Comparison of ENCODE assay signal across 22 cellular contexts in the genomic region with DNA sequence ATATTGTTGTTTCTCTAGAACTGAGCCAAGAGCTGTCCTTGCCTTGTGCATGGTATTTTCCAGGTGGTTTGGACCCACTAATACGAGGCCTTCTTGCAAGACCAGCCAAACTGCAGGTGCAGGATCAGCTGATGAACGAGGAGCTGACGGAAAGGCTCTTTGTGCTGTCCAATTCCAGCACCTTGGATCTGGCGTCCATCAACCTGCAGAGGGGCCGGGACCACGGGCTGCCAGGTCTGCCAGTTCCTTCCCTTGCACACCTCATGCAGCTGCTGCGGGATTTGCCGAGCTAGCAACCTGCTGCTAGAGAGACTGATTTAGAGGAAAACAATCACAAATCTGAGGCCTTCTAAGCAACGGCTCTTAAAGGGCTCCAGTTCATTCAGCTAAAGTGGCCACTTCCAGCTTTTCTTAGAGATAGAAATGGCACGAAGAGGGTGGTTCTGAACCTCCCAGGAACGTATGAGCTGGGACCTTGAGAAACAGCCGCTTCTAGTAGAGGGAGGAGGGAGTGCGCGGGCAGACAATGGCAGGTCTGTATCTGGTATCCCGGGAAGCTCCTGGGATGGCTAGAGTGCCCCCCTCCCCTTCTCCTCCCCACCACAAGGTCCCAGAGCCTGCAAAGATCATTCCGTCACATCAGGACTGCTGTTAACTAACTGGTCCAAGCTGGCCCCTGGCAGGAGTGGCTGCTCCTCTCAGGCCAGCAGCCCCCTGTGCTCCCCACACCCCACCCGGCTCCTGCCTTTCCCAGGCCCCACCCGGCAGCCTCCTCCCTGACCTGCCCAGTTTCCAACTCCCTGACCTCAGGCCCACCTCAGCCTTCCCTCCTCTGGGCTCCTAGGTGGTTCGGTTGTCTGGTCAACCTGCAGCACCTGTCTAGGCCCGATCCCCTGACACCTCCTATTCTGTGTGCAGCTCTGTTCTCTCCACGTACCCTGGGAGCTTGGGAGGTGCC.
DNase-seq lines count a peak whose midpoint lies in the region; ATAC-seq and TF ChIP-seq lines count a peak whose summit lies in the region.
"Had no signal": no experiment of that assay in that cellular context is flagged by ENCODE, and none has a peak within 500 bp of the region (broad histone marks: within the 10 kb centered on the region; RNA-seq: fewer than 3 reads in every experiment).

No MANE protein-coding gene starts in this region.

- H3K9me3 Mint-ChIP-seq in chondrocyte (ENCODE audit: low read depth), result peaks cover 6% of the 10 kb centered on the region
- H3K9me3 Mint-ChIP-seq in activated CD4-positive, alpha-beta T cell treated with anti-CD3 and anti-CD28 coated beads for 36 hours (ENCODE audit: low read depth), result no peaks in the 10 kb centered on the region
- H3K9me3 Mint-ChIP-seq: memory B cell; T-helper 1 cell treated with Interleukin-12 subunit alpha and Interleukin-12 subunit beta and Interleukin-4 antibody, amounts not matched to agents 30 μg/mL and 1 μg/mL, for 36 hours had no signal

- H3K4me3 ChIP-seq in right atrium auricular region (no peak overlapping the region), osteoblast (ENCODE audit: insufficient read depth, low read length) (no peak overlapping the region), upper lobe of right lung (no peak overlapping the region)
- H3K4me3 ChIP-seq: colonic mucosa, GM23248, ovary had no signal

- H3K27ac Mint-ChIP-seq in chondrocyte (ENCODE audit: unreplicated experiment), result no peak overlapping the region
- no peak overlapping the region for H3K27ac Mint-ChIP-seq in activated CD4-positive, alpha-beta T cell treated with anti-CD3 and anti-CD28 coated beads for 36 hours
- H3K27ac Mint-ChIP-seq: memory B cell had no signal

- H3K79me2 ChIP-seq in osteoblast (ENCODE audit: insufficient read depth, low read length), result no peaks in the 10 kb centered on the region

- H4K20me1 ChIP-seq in osteoblast (ENCODE audit: insufficient read depth, low read length), result no peaks in the 10 kb centered on the region

- TF ChIP-seq CTCF in right atrium auricular region (IDR thresholded peaks at IDR 0.05) (no peak), chondrocyte (IDR thresholded peaks at IDR 0.05) (no peak), osteoblast (IDR thresholded peaks at IDR 0.05; ENCODE audit: extremely low read depth, low read depth, low read length) (no peak), upper lobe of right lung (IDR thresholded peaks at IDR 0.05) (no peak)

- H3K27ac ChIP-seq in right atrium auricular region, result no peak overlapping the region
- no peak overlapping the region for H3K27ac ChIP-seq in osteoblast (ENCODE audit: low read depth, low read length)
- no peak overlapping the region for H3K27ac ChIP-seq in upper lobe of right lung
- H3K27ac ChIP-seq: brain microvascular endothelial cell, C4-2B, colonic mucosa, GM23248, ovary had no signal

- H3K4me1 ChIP-seq in right atrium auricular region (no peaks in the 10 kb centered on the region), osteoblast (ENCODE audit: insufficient read depth, low read length) (no peaks in the 10 kb centered on the region), upper lobe of right lung (no peaks in the 10 kb centered on the region)
- H3K4me1 ChIP-seq: colonic mucosa had no signal

- DNase-seq in right atrium auricular region (ENCODE audit: low spot score) (peak; percentile 28), Right ventricle myocardium inferior (ENCODE audit: missing footprints) (no peak), chondrocyte (ENCODE audit: low spot score) (peak; percentile 80), osteoblast (ENCODE audit: insufficient read length, low spot score, missing footprints) (peak; percentile 72), upper lobe of right lung (peak; percentile 38)
- no peak for DNase-seq in activated CD4-positive, alpha-beta T cell treated with anti-CD3 and anti-CD28 coated beads for 36 hours
- DNase-seq: activated gamma-delta T cell, brain microvascular endothelial cell, colonic mucosa, EL, GM23248, KG1, NCI-H1694 treated with DMSO at 0.1 percent for 48 hours, NCI-H226, OCI-M1, ovary, SIG-M5 had no signal

- peaks cover 9% of the 10 kb centered on the region for H3K27me3 Mint-ChIP-seq in chondrocyte (ENCODE audit: low read depth)
- H3K27me3 Mint-ChIP-seq in activated CD4-positive, alpha-beta T cell treated with anti-CD3 and anti-CD28 coated beads for 36 hours, result no peaks in the 10 kb centered on the region
- H3K27me3 Mint-ChIP-seq: memory B cell had no signal

- H3K27me3 ChIP-seq in right atrium auricular region (no peaks in the 10 kb centered on the region), osteoblast (ENCODE audit: insufficient read depth, low read length) (no peaks in the 10 kb centered on the region), upper lobe of right lung (no peaks in the 10 kb centered on the region)
- H3K27me3 ChIP-seq: brain microvascular endothelial cell, colonic mucosa, ovary had no signal

- H3K4me3 Mint-ChIP-seq in chondrocyte (ENCODE audit: unreplicated experiment), result no peak overlapping the region
- no peak overlapping the region for H3K4me3 Mint-ChIP-seq in activated CD4-positive, alpha-beta T cell treated with anti-CD3 and anti-CD28 coated beads for 36 hours
- H3K4me3 Mint-ChIP-seq: memory B cell; T-helper 1 cell treated with Interleukin-12 subunit alpha and Interleukin-12 subunit beta and Interleukin-4 antibody, amounts not matched to agents 30 μg/mL and 1 μg/mL, for 36 hours had no signal

- H3K4me2 ChIP-seq in osteoblast (ENCODE audit: insufficient read depth, low read length), result no peak overlapping the region

- ATAC-seq in Right ventricle myocardium inferior (no peak), upper lobe of right lung (peak; percentile 20), HG03520 (IDR thresholded peaks at IDR 0.05; ENCODE audit: unreplicated experiment) (no peak), HG03045 (IDR thresholded peaks at IDR 0.05; ENCODE audit: unreplicated experiment) (no peak)
- ATAC-seq in activated CD4-positive, alpha-beta T cell treated with anti-CD3 and anti-CD28 coated beads for 36 hours, result no peak

- H2AFZ ChIP-seq in osteoblast (ENCODE audit: low read length), result no peak overlapping the region
- H2AFZ ChIP-seq: GM23248 had no signal

- H3K9me3 ChIP-seq in right atrium auricular region (no peaks in the 10 kb centered on the region), osteoblast (ENCODE audit: low read depth, low read length) (no peaks in the 10 kb centered on the region), upper lobe of right lung (no peaks in the 10 kb centered on the region)
- H3K9me3 ChIP-seq: colonic mucosa, ovary had no signal

- H3K4me1 Mint-ChIP-seq in chondrocyte (ENCODE audit: low read depth), result no peaks in the 10 kb centered on the region
- H3K4me1 Mint-ChIP-seq in activated CD4-positive, alpha-beta T cell treated with anti-CD3 and anti-CD28 coated beads for 36 hours, result no peaks in the 10 kb centered on the region
- H3K4me1 Mint-ChIP-seq: memory B cell had no signal

- CTCF ChIA-PET in activated CD4-positive, alpha-beta T cell treated with anti-CD3 and anti-CD28 coated beads for 36 hours (lab: Charles Lee), result interaction anchor here (0.6 kb wide), 2 partner anchors 9 to 608 kb away, joined by 3 read pairs; no protein-coding TSS in a partner anchor

- H3K36me3 ChIP-seq in right atrium auricular region (no peaks in the 10 kb centered on the region), osteoblast (ENCODE audit: insufficient read depth, low read length) (no peaks in the 10 kb centered on the region), upper lobe of right lung (no peaks in the 10 kb centered on the region)
- H3K36me3 ChIP-seq: brain microvascular endothelial cell, colonic mucosa, ovary had no signal

- intact Hi-C loops in Right ventricle myocardium inferior (cut with DNase I), result no loop called here
- intact Hi-C loops in upper lobe of right lung (cut with DNase I), result no loop called here
- intact Hi-C loops in activated CD4-positive, alpha-beta T cell treated with anti-CD3 and anti-CD28 coated beads for 36 hours (cut with DNase I, micrococcal nuclease), result no loop called here

- no peaks in the 10 kb centered on the region for H3K36me3 Mint-ChIP-seq in chondrocyte (ENCODE audit: low read depth)
- H3K36me3 Mint-ChIP-seq in activated CD4-positive, alpha-beta T cell treated with anti-CD3 and anti-CD28 coated beads for 36 hours (ENCODE audit: low read depth), result no peaks in the 10 kb centered on the region
- H3K36me3 Mint-ChIP-seq: memory B cell had no signal

- POLR2A ChIA-PET in activated CD4-positive, alpha-beta T cell treated with anti-CD3 and anti-CD28 coated beads for 36 hours (lab: Charles Lee), result no interaction called here

Comparison
In these comparisons a context has a peak if more than half of its experiments do, and no peak if none do; other contexts are left out.
1. DNase-seq: peak in right atrium auricular region (single experiment), chondrocyte (single experiment), osteoblast (single experiment) and upper lobe of right lung (single experiment); none in Right ventricle myocardium inferior (single experiment) and activated CD4-positive, alpha-beta T cell treated with anti-CD3 and anti-CD28 coated beads for 36 hours (single experiment).